In the genomic region with DNA sequence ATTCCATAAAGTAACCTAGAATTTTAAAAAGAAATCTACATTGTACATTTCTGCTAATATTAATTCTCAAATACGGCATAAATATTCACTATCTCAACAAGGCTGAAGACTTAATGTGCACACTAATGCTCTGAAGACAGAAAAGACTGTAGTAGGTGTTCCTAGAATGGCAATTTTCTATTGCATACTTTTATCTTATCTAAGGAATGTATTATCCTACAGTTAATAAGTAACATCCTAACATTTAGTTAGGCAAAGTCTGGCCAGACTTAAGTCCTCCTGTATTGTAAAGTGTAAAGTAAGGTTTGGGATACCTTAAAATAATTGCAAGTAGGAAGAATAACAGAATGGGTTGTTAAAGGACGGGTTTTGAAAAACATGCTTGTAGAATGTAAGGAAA, we compare ENCODE assay signal across 31 cellular contexts. TPM values are rescaled to one million over a fixed set of nuclear protein-coding genes. Genes with fewer than 3 reads are reported as not detected.
"Had no signal": no experiment of that assay in that cellular context is flagged by ENCODE, and none has a peak within 500 bp of the region (broad histone marks: within the 10 kb centered on the region; RNA-seq: fewer than 3 reads in every experiment).

No MANE protein-coding gene starts in this region.

- DNase-seq: activated CD4-positive, alpha-beta T cell treated with anti-CD3 and anti-CD28 coated beads for 48 hours; activated CD4-positive, alpha-beta T cell treated with anti-CD3 and anti-CD28 coated beads, Interleukin-2, amount 50 U/mL, for 48 hours; activated CD8-positive, alpha-beta memory T cell treated with anti-CD3 and anti-CD28 coated beads for 24 hours; activated effector memory CD4-positive, alpha-beta T cell treated with Interleukin-2 at 50 U/mL for 16 hours; activated naive CD4-positive, alpha-beta T cell treated with Interleukin-2 at 50 U/mL for 16 hours; activated naive CD8-positive, alpha-beta T cell treated with anti-CD3 and anti-CD28 coated beads for 36 hours; brain microvascular endothelial cell; dorsolateral prefrontal cortex; effector memory CD8-positive, alpha-beta T cell; foreskin keratinocyte; heart right ventricle; left ventricle myocardium superior; nephron progenitor cell; stimulated activated CD4-positive, alpha-beta T cell treated with anti-CD3 and anti-CD28 coated beads, Interleukin-12 subunit alpha, Interleukin-12 subunit beta, amount 100 ng/mL, for 4 hours; stimulated activated CD4-positive, alpha-beta T cell treated with anti-CD3 and anti-CD28 coated beads, Interleukin-4, amount 100 ng/mL, for 1 hour; SW 1271; T-helper 9 cell; upper lobe of left lung; WERI-Rb-1 had no signal

- H3K36me3 ChIP-seq: ascending aorta, brain microvascular endothelial cell, esophagus muscularis mucosa, heart right ventricle, neutrophil, prostate gland, upper lobe of left lung, vagina, WERI-Rb-1 had no signal

- H3K27ac Mint-ChIP-seq: activated naive CD8-positive, alpha-beta T cell treated with anti-CD3 and anti-CD28 coated beads for 36 hours; effector memory CD8-positive, alpha-beta T cell; nephron progenitor cell; stimulated activated naive CD8-positive, alpha-beta T cell treated with anti-CD3 and anti-CD28 coated beads, Interleukin-15, Interleukin-2, amounts not matched to agents 100 ng/mL and 50 ng/mL, for 24 hours; T-helper 1 cell treated with Interleukin-12 subunit alpha and Interleukin-12 subunit beta and Interleukin-4 antibody, amounts not matched to agents 30 μg/mL and 1 μg/mL, for 36 hours had no signal

- H3K4me1 ChIP-seq: ascending aorta, foreskin keratinocyte, prostate gland, upper lobe of left lung, vagina had no signal

- H3K9me3 Mint-ChIP-seq: T-helper 1 cell treated with Interleukin-12 subunit alpha and Interleukin-12 subunit beta and Interleukin-4 antibody, amounts not matched to agents 30 μg/mL and 1 μg/mL, for 36 hours had no signal

- H3K4me3 ChIP-seq: ascending aorta, coronary artery, dorsolateral prefrontal cortex, esophagus muscularis mucosa, heart right ventricle, prostate gland, upper lobe of left lung, vagina had no signal

- H3K27me3 ChIP-seq: ascending aorta, brain microvascular endothelial cell, dorsolateral prefrontal cortex, esophagus muscularis mucosa, foreskin keratinocyte, heart right ventricle, neutrophil, upper lobe of left lung, vagina had no signal

- H3K4me3 Mint-ChIP-seq: activated naive CD8-positive, alpha-beta T cell treated with anti-CD3 and anti-CD28 coated beads for 36 hours; effector memory CD8-positive, alpha-beta T cell; nephron progenitor cell; stimulated activated naive CD8-positive, alpha-beta T cell treated with anti-CD3 and anti-CD28 coated beads, Interleukin-15, Interleukin-2, amounts not matched to agents 100 ng/mL and 50 ng/mL, for 24 hours; T-helper 1 cell treated with Interleukin-12 subunit alpha and Interleukin-12 subunit beta and Interleukin-4 antibody, amounts not matched to agents 30 μg/mL and 1 μg/mL, for 36 hours had no signal

- H3K27me3 Mint-ChIP-seq: activated naive CD8-positive, alpha-beta T cell treated with anti-CD3 and anti-CD28 coated beads for 36 hours; effector memory CD8-positive, alpha-beta T cell; stimulated activated naive CD8-positive, alpha-beta T cell treated with anti-CD3 and anti-CD28 coated beads, Interleukin-15, Interleukin-2, amounts not matched to agents 100 ng/mL and 50 ng/mL, for 24 hours had no signal

- H3K4me1 Mint-ChIP-seq: activated naive CD8-positive, alpha-beta T cell treated with anti-CD3 and anti-CD28 coated beads for 36 hours had no signal

- H3K9me3 ChIP-seq: ascending aorta, neutrophil, prostate gland, upper lobe of left lung, vagina had no signal

- ATAC-seq: activated CD4-positive, CD25-positive, alpha-beta regulatory T cell treated with anti-CD3 and anti-CD28 coated beads, Interleukin-2, amount 50 U/mL, for 24 hours; effector memory CD8-positive, alpha-beta T cell; foreskin keratinocyte had no signal

- H3K36me3 Mint-ChIP-seq: activated naive CD8-positive, alpha-beta T cell treated with anti-CD3 and anti-CD28 coated beads for 36 hours had no signal

- H3K27ac ChIP-seq: ascending aorta, brain microvascular endothelial cell, coronary artery, dorsolateral prefrontal cortex, esophagus muscularis mucosa, foreskin keratinocyte, neutrophil, prostate gland, upper lobe of left lung, vagina, WERI-Rb-1 had no signal

RNA-seq across cellular contexts. Expression of a gene that starts 42.2 kb away (rescaled TPM):
- total RNA-seq: activated naive CD8-positive, alpha-beta T cell treated with anti-CD3 and anti-CD28 coated beads for 36 hours; cardiac septum; lung microvascular endothelial cell; subcutaneous adipose tissue had no signal
- polyA plus RNA-seq: foreskin keratinocyte had no signal
